In genomic region chr6:104771258-104771832, GRCh38 we compare ENCODE assay signal across 1 cellular context.
TF ChIP-seq lines count a peak whose summit lies in the region.

No MANE protein-coding gene starts in this region.

TF ChIP-seq in K562, 482 proteins besides CTCF, POLR2A, EP300 and RAD21 (continued from another document):
- TF ChIP-seq, protein P1, sequence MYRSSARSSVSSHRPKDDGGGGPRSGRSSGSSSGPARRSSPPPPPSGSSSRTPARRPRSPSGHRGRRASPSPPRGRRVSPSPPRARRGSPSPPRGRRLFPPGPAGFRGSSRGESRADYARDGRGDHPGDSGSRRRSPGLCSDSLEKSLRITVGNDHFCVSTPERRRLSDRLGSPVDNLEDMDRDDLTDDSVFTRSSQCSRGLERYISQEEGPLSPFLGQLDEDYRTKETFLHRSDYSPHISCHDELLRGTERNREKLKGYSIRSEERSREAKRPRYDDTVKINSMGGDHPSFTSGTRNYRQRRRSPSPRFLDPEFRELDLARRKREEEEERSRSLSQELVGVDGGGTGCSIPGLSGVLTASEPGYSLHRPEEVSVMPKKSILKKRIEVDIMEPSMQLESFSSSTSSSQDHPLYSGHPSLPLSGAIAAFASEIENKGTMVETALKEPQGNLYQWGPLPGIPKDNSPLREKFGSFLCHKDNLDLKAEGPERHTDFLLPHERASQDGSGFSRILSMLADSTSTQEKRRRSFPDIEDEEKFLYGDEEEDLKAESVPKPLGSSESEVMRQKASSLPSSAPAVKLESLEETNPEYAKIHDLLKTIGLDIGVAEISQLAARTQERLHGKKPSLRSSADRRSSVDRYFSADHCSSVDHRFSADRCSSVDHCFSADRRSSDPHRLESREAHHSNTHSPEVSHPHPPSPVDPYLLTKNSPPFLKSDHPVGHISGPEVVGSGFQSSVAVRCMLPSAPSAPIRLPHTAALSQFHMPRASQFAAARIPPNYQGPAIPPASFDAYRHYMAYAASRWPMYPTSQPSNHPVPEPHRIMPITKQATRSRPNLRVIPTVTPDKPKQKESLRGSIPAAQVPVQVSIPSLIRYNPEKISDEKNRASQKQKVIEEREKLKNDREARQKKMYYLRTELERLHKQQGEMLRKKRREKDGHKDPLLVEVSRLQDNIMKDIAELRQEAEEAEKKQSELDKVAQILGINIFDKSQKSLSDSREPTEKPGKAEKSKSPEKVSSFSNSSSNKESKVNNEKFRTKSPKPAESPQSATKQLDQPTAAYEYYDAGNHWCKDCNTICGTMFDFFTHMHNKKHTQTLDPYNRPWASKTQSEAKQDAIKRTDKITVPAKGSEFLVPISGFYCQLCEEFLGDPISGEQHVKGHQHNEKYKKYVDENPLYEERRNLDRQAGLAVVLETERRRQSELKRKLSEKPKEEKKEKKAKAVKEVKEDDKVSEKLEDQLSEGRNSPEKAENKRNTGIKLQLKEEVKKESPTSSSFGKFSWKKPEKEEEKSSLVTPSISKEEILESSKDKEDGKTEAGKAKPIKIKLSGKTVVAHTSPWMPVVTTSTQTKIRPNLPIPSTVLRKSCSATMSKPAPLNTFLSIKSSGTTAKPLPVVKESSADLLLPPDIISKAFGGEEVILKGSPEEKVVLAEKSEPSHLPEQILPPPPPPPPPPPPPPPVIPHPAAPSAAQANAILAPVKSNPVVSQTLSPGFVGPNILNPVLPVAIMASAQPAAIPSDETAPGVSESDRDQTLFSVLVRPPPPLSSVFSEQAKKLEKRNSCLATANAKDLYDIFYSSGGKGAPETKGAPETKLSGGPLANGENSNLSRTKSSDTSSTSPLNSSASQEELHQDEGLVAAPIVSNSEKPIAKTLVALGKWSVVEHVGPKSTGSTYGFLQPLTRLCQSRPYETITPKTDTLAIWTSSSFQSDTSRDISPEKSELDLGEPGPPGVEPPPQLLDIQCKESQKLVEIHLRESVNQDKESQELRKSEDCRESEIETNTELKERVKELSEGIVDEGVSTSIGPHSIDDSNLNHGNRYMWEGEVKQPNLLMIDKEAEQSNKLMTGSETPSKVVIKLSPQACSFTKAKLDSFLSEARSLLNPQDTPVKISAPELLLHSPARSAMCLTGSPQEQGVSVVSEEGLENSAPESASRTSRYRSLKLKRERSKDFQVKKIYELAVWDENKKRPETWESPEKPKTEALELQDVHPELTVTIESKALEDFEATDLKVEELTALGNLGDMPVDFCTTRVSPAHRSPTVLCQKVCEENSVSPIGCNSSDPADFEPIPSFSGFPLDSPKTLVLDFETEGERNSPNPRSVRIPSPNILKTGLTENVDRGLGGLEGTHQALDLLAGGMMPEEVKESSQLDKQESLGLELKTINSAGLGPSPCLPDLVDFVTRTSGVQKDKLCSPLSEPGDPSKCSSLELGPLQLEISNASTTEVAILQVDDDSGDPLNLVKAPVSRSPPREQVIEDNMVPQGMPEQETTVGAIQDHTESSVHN (IDR thresholded peaks at IDR 0.05; ENCODE audit: borderline replicate concordance in 1 of 2, low read depth in 1 of 2) = no peak
- TF ChIP-seq THRA (IDR thresholded peaks at IDR 0.05) (no peak), ESRRB (CRISPR knock-in tag; IDR thresholded peaks at IDR 0.05; ENCODE audit: borderline replicate concordance) (no peak), PTBP1 (IDR thresholded peaks at IDR 0.05; ENCODE audit: low read depth, low read length) (no peak)
- TF ChIP-seq, protein P2, sequence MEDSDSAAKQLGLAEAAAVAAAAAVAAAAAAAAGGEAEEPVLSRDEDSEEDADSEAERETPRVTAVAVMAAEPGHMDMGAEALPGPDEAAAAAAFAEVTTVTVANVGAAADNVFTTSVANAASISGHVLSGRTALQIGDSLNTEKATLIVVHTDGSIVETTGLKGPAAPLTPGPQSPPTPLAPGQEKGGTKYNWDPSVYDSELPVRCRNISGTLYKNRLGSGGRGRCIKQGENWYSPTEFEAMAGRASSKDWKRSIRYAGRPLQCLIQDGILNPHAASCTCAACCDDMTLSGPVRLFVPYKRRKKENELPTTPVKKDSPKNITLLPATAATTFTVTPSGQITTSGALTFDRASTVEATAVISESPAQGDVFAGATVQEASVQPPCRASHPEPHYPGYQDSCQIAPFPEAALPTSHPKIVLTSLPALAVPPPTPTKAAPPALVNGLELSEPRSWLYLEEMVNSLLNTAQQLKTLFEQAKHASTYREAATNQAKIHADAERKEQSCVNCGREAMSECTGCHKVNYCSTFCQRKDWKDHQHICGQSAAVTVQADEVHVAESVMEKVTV (CRISPR knock-in tag; IDR thresholded peaks at IDR 0.05) = peak; percentile 78
- TF ChIP-seq, protein P3, sequence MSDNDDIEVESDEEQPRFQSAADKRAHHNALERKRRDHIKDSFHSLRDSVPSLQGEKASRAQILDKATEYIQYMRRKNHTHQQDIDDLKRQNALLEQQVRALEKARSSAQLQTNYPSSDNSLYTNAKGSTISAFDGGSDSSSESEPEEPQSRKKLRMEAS (CRISPR knock-in tag; IDR thresholded peaks at IDR 0.05) = no peak
